In the genomic region with DNA sequence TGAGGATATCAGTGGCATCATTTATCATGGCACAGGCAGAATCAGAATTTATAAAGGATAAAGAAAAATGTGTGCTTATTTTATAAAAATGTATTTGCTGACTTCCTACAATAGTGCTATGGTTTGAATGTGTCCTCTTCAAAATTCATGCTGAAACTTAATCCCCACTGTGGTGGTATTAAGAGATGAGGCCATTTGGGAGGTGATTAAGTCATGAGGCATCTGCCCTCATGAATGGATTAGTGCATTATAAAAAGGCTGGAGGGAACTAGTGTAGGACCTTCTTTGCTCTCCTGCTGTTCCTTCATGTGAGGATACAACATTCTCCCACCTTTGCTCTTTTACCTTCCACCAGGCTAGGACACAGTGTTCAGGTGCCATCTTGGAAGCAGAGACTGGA, we compare ENCODE assay signal across 22 cellular contexts.
DNase-seq lines count a peak whose midpoint lies in the region; ATAC-seq and TF ChIP-seq lines count a peak whose summit lies in the region.
"Had no signal": no experiment of that assay in that cellular context is flagged by ENCODE, and none has a peak within 500 bp of the region (broad histone marks: within the 10 kb centered on the region; RNA-seq: fewer than 3 reads in every experiment).

No MANE protein-coding gene starts in this region.

- no peaks in the 10 kb centered on the region; the same call in 1 of the 2 replicates for H3K4me1 ChIP-seq in GM23248 (ENCODE audit: insufficient read depth)
- H3K4me1 ChIP-seq in vagina = no peaks in the 10 kb centered on the region
- H3K4me1 ChIP-seq: HAP-1 had no signal

- ATAC-seq in activated naive CD4-positive, alpha-beta T cell treated with anti-CD3 and anti-CD28 coated beads, Interleukin-2, amount 50 U/mL, for 72 hours = no peak
- ATAC-seq: GM23338, Right ventricle myocardium inferior had no signal

- peaks cover 15 to 17% of the 10 kb centered on the region in 2 donors for H3K9me3 Mint-ChIP-seq in activated naive CD4-positive, alpha-beta T cell treated with anti-CD3 and anti-CD28 coated beads, Interleukin-2, amount 50 U/mL, for 72 hours

- in situ Hi-C loops in GM23248 (cut with MboI) = no loop called here

- H3K4me3 ChIP-seq in GM23248 = no peak overlapping the region
- no peak overlapping the region for H3K4me3 ChIP-seq in epithelial cell of esophagus (ENCODE audit: low read length)
- H3K4me3 ChIP-seq in vagina = no peak overlapping the region
- H3K4me3 ChIP-seq: GM23338, HAP-1, SJSA1 had no signal

- TF ChIP-seq CTCF in epithelial cell of esophagus (IDR thresholded peaks at IDR 0.05; ENCODE audit: insufficient read depth, low read depth, low read length, missing control alignments) (no peak), vagina (IDR thresholded peaks at IDR 0.05) (no peak)

- H3K27ac ChIP-seq in GM23248 = no peak overlapping the region
- H3K27ac ChIP-seq in vagina = no peak overlapping the region
- H3K27ac ChIP-seq: KMS-11, SJSA1 had no signal

- no peak overlapping the region for H3K9ac ChIP-seq in GM23248
- H3K9ac ChIP-seq: KMS-11 had no signal

- no peak overlapping the region for H3K4me2 ChIP-seq in GM23248 (ENCODE audit: unreplicated experiment)
- H3K4me2 ChIP-seq: GM23338, KMS-11 had no signal

- intact Hi-C loops in vagina (cut with DNase I) = no loop called here

- H2AFZ ChIP-seq in GM23248 = no peak overlapping the region
- H2AFZ ChIP-seq: GM23338 had no signal

- no peak for TF ChIP-seq POLR2A in vagina (IDR thresholded peaks at IDR 0.05)

- no peaks in the 10 kb centered on the region for H3K9me3 ChIP-seq in GM23248 (ENCODE audit: low read depth)
- H3K9me3 ChIP-seq in vagina = no peaks in the 10 kb centered on the region

- H3K36me3 ChIP-seq in GM23248 (ENCODE audit: low read depth) (no peaks in the 10 kb centered on the region), vagina (no peaks in the 10 kb centered on the region)
- H3K36me3 ChIP-seq: HAP-1, SJSA1 had no signal

- no peaks in the 10 kb centered on the region for H3K27me3 ChIP-seq in GM23248 (replicated peaks; ENCODE audit: insufficient read depth)
- H3K27me3 ChIP-seq in vagina = no peaks in the 10 kb centered on the region
- H3K27me3 ChIP-seq: SJSA1 had no signal

- H4K20me1 ChIP-seq in GM23248 (ENCODE audit: insufficient read depth) = no peaks in the 10 kb centered on the region

- peaks cover 6% of the 10 kb centered on the region for H3F3A ChIP-seq in GM23248 (ENCODE audit: insufficient read depth)

- H3K36me3 Mint-ChIP-seq in activated naive CD4-positive, alpha-beta T cell treated with anti-CD3 and anti-CD28 coated beads, Interleukin-2, amount 50 U/mL, for 72 hours = no peaks in the 10 kb centered on the region
- H3K36me3 Mint-ChIP-seq: CD4-positive, CD25-positive, alpha-beta regulatory T cell had no signal

- H3K27ac Mint-ChIP-seq in activated naive CD4-positive, alpha-beta T cell treated with anti-CD3 and anti-CD28 coated beads, Interleukin-2, amount 50 U/mL, for 72 hours = no peak overlapping the region
- H3K27ac Mint-ChIP-seq: CD4-positive, CD25-positive, alpha-beta regulatory T cell; GM23338 had no signal

- no peaks in the 10 kb centered on the region for H3K79me2 ChIP-seq in GM23248 (ENCODE audit: insufficient read depth)

- H3K9me2 ChIP-seq in GM23248 (ENCODE audit: insufficient read depth) = no peaks in the 10 kb centered on the region

- DNase-seq in GM23248 = peak; percentile 22
- peak; percentile 90 for DNase-seq in NCI-H524 treated with DMSO at 0.1 percent for 48 hours (lab: John Stamatoyannopoulos, UW)
- DNase-seq in epithelial cell of esophagus (ENCODE audit: low read depth) = peak; percentile 25
- no peak for DNase-seq in vagina (ENCODE audit: extremely low spot score in 2 of 2)
- no peak for DNase-seq in NCI-H774 (lab: John Stamatoyannopoulos, UW)
- no peak for DNase-seq in activated naive CD4-positive, alpha-beta T cell treated with anti-CD3 and anti-CD28 coated beads, Interleukin-2, amount 50 U/mL, for 72 hours (ENCODE audit: low spot score in 2 of 2)
- DNase-seq in NK-92 (lab: John Stamatoyannopoulos, UW; ENCODE audit: unreplicated experiment) = no peak
- DNase-seq: CD4-positive, CD25-positive, alpha-beta regulatory T cell; DND-41; GDM1; IMR-90; MV-4-11; NCI-H1105 treated with DMSO at 0.1 percent for 48 hours; NCI-H1694; NCI-H2081 treated with DMSO at 0.1 percent for 48 hours; NCI-H446 treated with DMSO at 0.1 percent for 48 hours; T-helper 1 cell had no signal

Comparison
In these comparisons a context has a peak if more than half of its experiments do, and no peak if none do; other contexts are left out.
1. DNase-seq: peak in GM23248 (single experiment), NCI-H524 treated with DMSO at 0.1 percent for 48 hours (single experiment) and epithelial cell of esophagus (single experiment); none in vagina (0 of 2), NCI-H774 (single experiment), activated naive CD4-positive, alpha-beta T cell treated with anti-CD3 and anti-CD28 coated beads, Interleukin-2, amount 50 U/mL, for 72 hours (0 of 2) and NK-92 (single experiment).